Comparison of ENCODE assay signal across 8 cellular contexts in the genomic region with DNA sequence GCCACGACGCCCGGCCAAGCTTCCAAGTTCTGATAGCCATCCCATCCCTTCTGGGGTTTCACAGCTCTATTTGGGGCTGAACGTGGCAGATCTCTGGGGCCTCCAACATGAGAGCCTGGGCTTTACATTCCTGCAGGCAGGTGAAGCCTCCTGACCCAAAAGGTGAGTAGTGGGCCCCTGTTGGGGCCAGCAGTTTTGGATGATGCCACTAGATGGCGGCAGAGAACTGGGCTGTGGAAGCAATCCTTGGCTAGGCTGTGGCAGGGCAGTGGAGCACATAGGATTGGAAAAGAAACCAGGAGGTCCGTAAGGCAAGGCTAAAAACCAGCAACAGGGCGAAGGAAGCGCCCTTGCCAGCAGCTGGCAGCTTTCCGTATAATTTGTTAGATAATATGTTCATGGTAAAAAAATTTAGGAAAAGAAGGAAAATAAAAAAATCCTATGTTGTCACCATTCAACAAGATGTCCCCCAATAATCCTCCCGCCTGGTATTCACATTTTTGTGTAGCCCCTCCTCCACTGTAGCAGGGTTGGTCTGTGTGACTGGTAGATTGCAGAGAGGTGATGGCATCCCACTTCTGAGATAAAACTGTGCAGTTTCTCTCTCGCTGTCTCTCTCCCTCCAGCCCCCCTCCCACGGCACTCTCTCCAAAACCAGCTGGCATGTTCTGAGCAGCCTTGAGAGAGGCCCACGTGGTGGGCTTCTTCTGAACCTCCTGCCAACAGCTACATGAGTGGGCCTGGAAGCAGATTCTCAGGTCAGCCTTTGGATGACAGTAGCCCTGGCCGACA. TPM values are rescaled to one million over a fixed set of nuclear protein-coding genes. Genes with fewer than 3 reads are reported as not detected.
A peak's percentile ranks its signal among the peaks of the same experiment; 100 is the strongest.
DNase-seq lines count a peak whose midpoint lies in the region; ATAC-seq and TF ChIP-seq lines count a peak whose summit lies in the region.

No MANE protein-coding gene starts in this region.

- H2AFZ ChIP-seq in OCI-LY3 (ENCODE audit: low read depth, low read length) (no peak overlapping the region), neuronal stem cell (ENCODE audit: low read length) (peak overlapping the region; percentile 43)

- peak overlapping the region in 4 of 11 experiments; percentile 4 to 39 (median 25); a peak in 4 of 22 replicates for H3K27ac ChIP-seq in BLaER1 treated with 17β-estradiol and CSF1 and Interleukin-3, amounts not matched to agents 10 nM and 100 nM
- H3K27ac ChIP-seq in OCI-LY3 (ENCODE audit: low read length) (no peak overlapping the region), neuronal stem cell (replicated peaks; ENCODE audit: low read length) (no peak overlapping the region), thoracic aorta (no peak overlapping the region)

- H3K27ac Mint-ChIP-seq in activated T-cell treated with anti-CD3 and anti-CD28 coated beads, Interleukin-2, amount 50 U/mL, for 72 hours = no peak overlapping the region

- H3K4me3 Mint-ChIP-seq in activated T-cell treated with anti-CD3 and anti-CD28 coated beads, Interleukin-2, amount 50 U/mL, for 72 hours = no peak overlapping the region

- H3K4me3 ChIP-seq in BLaER1 treated with 17β-estradiol and CSF1 and Interleukin-3, amounts not matched to agents 10 nM and 100 nM = no peak overlapping the region
- H3K4me3 ChIP-seq in OCI-LY3 (ENCODE audit: low read length) = no peak overlapping the region
- no peak overlapping the region for H3K4me3 ChIP-seq in neuronal stem cell (ENCODE audit: low read length in 2 of 2)
- H3K4me3 ChIP-seq in thoracic aorta = peak overlapping the region; percentile 46

- DNase-seq in activated T-cell treated with anti-CD3 and anti-CD28 coated beads, Interleukin-2, amount 50 U/mL, for 72 hours = peak; percentile 61 to 67
- DNase-seq in fibroblast of peridontal ligament (ENCODE audit: extremely low read depth) (peak; percentile 78), neuronal stem cell (ENCODE audit: low spot score) (peak; percentile 53), thoracic aorta (ENCODE audit: low spot score) (no peak)

- no peak overlapping the region for H2BK120ac ChIP-seq in neuronal stem cell (ENCODE audit: low read depth, low read length)

- H3K9ac ChIP-seq in BLaER1 treated with 17β-estradiol and CSF1 and Interleukin-3, amounts not matched to agents 10 nM and 100 nM = peak overlapping the region in 2 of 11 experiments; percentile 19 to 32; a peak in 4 of 22 replicates
- H3K9ac ChIP-seq in OCI-LY3 (ENCODE audit: low read length) = no peak overlapping the region
- H3K9ac ChIP-seq in neuronal stem cell (ENCODE audit: low read depth, low read length, poor library complexity) = no peak overlapping the region

- H3K27me3 Mint-ChIP-seq in activated T-cell treated with anti-CD3 and anti-CD28 coated beads, Interleukin-2, amount 50 U/mL, for 72 hours (ENCODE audit: low read depth) = no peaks in the 10 kb centered on the region

- no peaks in the 10 kb centered on the region for H3K9me3 Mint-ChIP-seq in activated T-cell treated with anti-CD3 and anti-CD28 coated beads, Interleukin-2, amount 50 U/mL, for 72 hours

- no peak overlapping the region for H4K91ac ChIP-seq in neuronal stem cell (ENCODE audit: low read depth, low read length, poor library complexity)

- peak overlapping the region; percentile 1 to 69 (median 55); a peak in 20 of 22 replicates for H3K4me2 ChIP-seq in BLaER1 treated with 17β-estradiol and CSF1 and Interleukin-3, amounts not matched to agents 10 nM and 100 nM
- H3K4me2 ChIP-seq in OCI-LY3 (ENCODE audit: low read length) = no peak overlapping the region
- H3K4me2 ChIP-seq in neuronal stem cell (ENCODE audit: insufficient read depth, low read length, poor library complexity, severe bottlenecking) = no peak overlapping the region

- peak overlapping the region; percentile 2 for H3K18ac ChIP-seq in neuronal stem cell (ENCODE audit: low read length)

- no peak overlapping the region for H3K4ac ChIP-seq in neuronal stem cell (ENCODE audit: low read length)

- TF ChIP-seq CTCF in OCI-LY3 (IDR thresholded peaks at IDR 0.05; ENCODE audit: low read depth, low read length) (peak; percentile 82), thoracic aorta (IDR thresholded peaks at IDR 0.05) (peak; percentile 84)

- H3K79me2 ChIP-seq in OCI-LY3 (ENCODE audit: low read length) = no peaks in the 10 kb centered on the region

- H3K23ac ChIP-seq in neuronal stem cell (ENCODE audit: low read depth, low read length, poor library complexity) = no peak overlapping the region

- ATAC-seq in GM19025 (IDR thresholded peaks at IDR 0.05; ENCODE audit: low read depth, unreplicated experiment) (peak; percentile 84), HG03520 (IDR thresholded peaks at IDR 0.05; ENCODE audit: unreplicated experiment) (peak; percentile 79), thoracic aorta (ENCODE audit: insufficient number of reproducible peaks, low FRiP score, low read depth) (peak; percentile 45)
- ATAC-seq in activated T-cell treated with anti-CD3 and anti-CD28 coated beads, Interleukin-2, amount 50 U/mL, for 72 hours (replicated peaks in 1 of 2) = peak; percentile 68 to 72

- H2BK15ac ChIP-seq in neuronal stem cell (ENCODE audit: low read length) = no peak overlapping the region

- peaks cover 0 to 47% (median 0%) of the 10 kb centered on the region in 11 experiments; a peak in 5 of 22 replicates for H4K20me1 ChIP-seq in BLaER1 treated with 17β-estradiol and CSF1 and Interleukin-3, amounts not matched to agents 10 nM and 100 nM
- no peaks in the 10 kb centered on the region for H4K20me1 ChIP-seq in OCI-LY3 (ENCODE audit: insufficient read depth, low read length)

- no peaks in the 10 kb centered on the region for H3K79me1 ChIP-seq in neuronal stem cell (ENCODE audit: low read depth, low read length)

- peaks cover 0 to 34% (median 27%) of the 10 kb centered on the region in 11 experiments; a peak in 19 of 22 replicates for H3K9me3 ChIP-seq in BLaER1 treated with 17β-estradiol and CSF1 and Interleukin-3, amounts not matched to agents 10 nM and 100 nM (replicated peaks in 1 of 11)
- no peaks in the 10 kb centered on the region for H3K9me3 ChIP-seq in OCI-LY3 (ENCODE audit: insufficient read depth, low read length)
- peaks cover 0 to 2% of the 10 kb centered on the region in 2 donors for H3K9me3 ChIP-seq in neuronal stem cell (replicated peaks in 1 of 2; ENCODE audit: control insufficient read depth in 2 of 2, insufficient read depth in 1 of 2, low read depth in 1 of 2, low read length in 2 of 2)
- H3K9me3 ChIP-seq in thoracic aorta = no peaks in the 10 kb centered on the region

- H3K14ac ChIP-seq in neuronal stem cell (ENCODE audit: low read length) = no peak overlapping the region

- no CpG with 5 or more reads among the region's 14 CpGs for WGBS in neuronal stem cell (ENCODE audit: extremely low coverage in 2 of 2, insufficient read length in 2 of 2, insufficient replicate concordance in 1 of 2), 2 donors

- H2BK12ac ChIP-seq in neuronal stem cell (ENCODE audit: low read length) = no peak overlapping the region

- H3K36me3 Mint-ChIP-seq in activated T-cell treated with anti-CD3 and anti-CD28 coated beads, Interleukin-2, amount 50 U/mL, for 72 hours (ENCODE audit: insufficient read depth in 2 of 2) = peaks cover 0 to 4% of the 10 kb centered on the region in 2 donors

- H3K4me1 ChIP-seq in BLaER1 treated with 17β-estradiol and CSF1 and Interleukin-3, amounts not matched to agents 10 nM and 100 nM = peaks cover 51 to 81% (median 64%) of the 10 kb centered on the region in 10 experiments
- H3K4me1 ChIP-seq in OCI-LY3 (ENCODE audit: low read length) (no peaks in the 10 kb centered on the region), neuronal stem cell (ENCODE audit: control insufficient read depth in 2 of 2, insufficient read depth in 1 of 2, low read depth in 1 of 2, low read length in 2 of 2) (peaks cover 11 to 15% of the 10 kb centered on the region in 2 donors), thoracic aorta (ENCODE audit: control insufficient read depth in 1 of 2, low read depth in 2 of 2) (peaks cover 0 to 30% of the 10 kb centered on the region in 2 donors)

- H3K27me3 ChIP-seq in BLaER1 treated with 17β-estradiol and CSF1 and Interleukin-3, amounts not matched to agents 10 nM and 100 nM = no peaks in the 10 kb centered on the region
- H3K27me3 ChIP-seq in OCI-LY3 (ENCODE audit: low read depth, low read length) (no peaks in the 10 kb centered on the region), neuronal stem cell (ENCODE audit: control insufficient read depth in 3 of 3, insufficient read depth in 3 of 3, low read depth in 1 of 3, low read length in 3 of 3) (no peaks in the 10 kb centered on the region), thoracic aorta (replicated peaks; ENCODE audit: insufficient read depth) (no peaks in the 10 kb centered on the region)

- no peak overlapping the region for H4K8ac ChIP-seq in neuronal stem cell (ENCODE audit: low read depth, low read length)

- peaks cover 20% of the 10 kb centered on the region for H3K4me1 Mint-ChIP-seq in activated T-cell treated with anti-CD3 and anti-CD28 coated beads, Interleukin-2, amount 50 U/mL, for 72 hours (ENCODE audit: low read depth)

- no peak overlapping the region for H2AK5ac ChIP-seq in neuronal stem cell (ENCODE audit: low read depth, low read length)

- no peak overlapping the region for H2BK5ac ChIP-seq in neuronal stem cell (ENCODE audit: low read length)

- H3K36me3 ChIP-seq in BLaER1 treated with 17β-estradiol and CSF1 and Interleukin-3, amounts not matched to agents 10 nM and 100 nM = peaks cover 0 to 28% (median 2%) of the 10 kb centered on the region in 11 experiments; a peak in 12 of 22 replicates
- H3K36me3 ChIP-seq in OCI-LY3 (replicated peaks; ENCODE audit: low read depth, low read length) = peaks cover 17% of the 10 kb centered on the region
- peaks cover 0 to 11% of the 10 kb centered on the region in 2 donors for H3K36me3 ChIP-seq in neuronal stem cell (replicated peaks in 1 of 2; ENCODE audit: control insufficient read depth in 2 of 2, insufficient read depth in 2 of 2, low read length in 2 of 2)
- H3K36me3 ChIP-seq in thoracic aorta = no peaks in the 10 kb centered on the region

RNA-seq across cellular contexts. Expression of a gene that starts 43.6 kb away (rescaled TPM):
- not detected for total RNA-seq in activated T-cell treated with anti-CD3 and anti-CD28 coated beads, Interleukin-2, amount 50 U/mL, for 72 hours
- polyA plus RNA-seq in neuronal stem cell (2013, experiment 1 of 2) = not detected
- polyA plus RNA-seq in neuronal stem cell (2013, experiment 2 of 2) = not detected
- not detected for total RNA-seq in thoracic aorta

Comparison
In these comparisons a context has a peak if more than half of its experiments do, and no peak if none do; other contexts are left out.
1. H3K4me2 ChIP-seq: peak in BLaER1 treated with 17β-estradiol and CSF1 and Interleukin-3, amounts not matched to agents 10 nM and 100 nM (11 of 11); none in OCI-LY3 (single experiment) and neuronal stem cell (single experiment).
2. Peak in every context shown above with its lines, with median percentiles within 50 percentile points of each other: ATAC-seq.